Comparison of ENCODE assay signal across 29 cellular contexts in genomic region chr7:64854969-64855368, GRCh38.
"Had no signal": no experiment of that assay in that cellular context is flagged by ENCODE, and none has a peak within 500 bp of the region (broad histone marks: within the 10 kb centered on the region; RNA-seq: fewer than 3 reads in every experiment).

No MANE protein-coding gene starts in this region.

- H3K4me1 ChIP-seq: stomach, testis, thyroid gland, tibial artery, tibial nerve, transverse colon, upper lobe of left lung, upper lobe of right lung, uterus had no signal

- DNase-seq: stimulated activated CD4-positive, alpha-beta T cell treated with anti-CD3 and anti-CD28 coated beads, Interleukin-2, amount 100 ng/mL, for 48 hours; stimulated activated CD4-positive, alpha-beta T cell treated with anti-CD3 and anti-CD28 coated beads, Interleukin-4, amount 100 ng/mL, for 1 hour; stimulated activated CD4-positive, alpha-beta T cell treated with anti-CD3 and anti-CD28 coated beads, Interleukin-4, amount 100 ng/mL, for 24 hours; stimulated activated CD4-positive, alpha-beta T cell treated with anti-CD3 and anti-CD28 coated beads, Interleukin-4, amount 100 ng/mL, for 4 hours; stimulated activated CD8-positive, alpha-beta memory T cell treated with anti-CD3 and anti-CD28 coated beads, Interleukin-4, amount 100 ng/mL, for 48 hours; stimulated activated naive B cell treated with anti-CD40 and anti-IgM and Interleukin-4, amounts not matched to agents 10 μg/mL and 1 μg/mL and 100 μg/mL, for 72 hours; stimulated activated naive CD4-positive, alpha-beta T cell; stimulated activated naive CD4-positive, alpha-beta T cell treated with Interleukin-2 at 50 U/mL for 16 hours; stimulated activated naive CD8-positive, alpha-beta T cell treated with anti-CD3 and anti-CD28 coated beads, Interleukin-15, amount 100 ng/mL, for 72 hours; stimulated activated naive CD8-positive, alpha-beta T cell treated with anti-CD3 and anti-CD28 coated beads, Interleukin-15, Interleukin-2, amounts not matched to agents 100 U/mL and 50 U/mL, for 24 hours; stomach; substantia nigra; testis; thyroid gland; tibial artery; transverse colon; trophoblast cell; upper lobe of left lung; upper lobe of right lung; uterus had no signal

- H3K9me3 ChIP-seq: stomach, suprapubic skin, testis, thoracic aorta, thyroid gland, tibial artery, tibial nerve, transverse colon, upper lobe of left lung, upper lobe of right lung, uterus, vagina had no signal

- H3K4me3 ChIP-seq: stomach, suprapubic skin, testis, thoracic aorta, thyroid gland, tibial artery, tibial nerve, transverse colon, upper lobe of left lung, upper lobe of right lung, uterus, vagina had no signal

- H3K9me3 Mint-ChIP-seq: stimulated activated effector memory CD8-positive, alpha-beta T cell treated with anti-CD3 and anti-CD28 coated beads, Interleukin-12 subunit alpha, Interleukin-12 subunit beta, amount 100 ng/mL, for 72 hours; stimulated activated memory B cell treated with anti-CD40 and anti-IgM and Interleukin-4, amounts not matched to agents 10 μg/mL and 1 μg/mL and 100 μg/mL, for 72 hours; type B pancreatic cell had no signal

- H3K27ac ChIP-seq: stomach, suprapubic skin, testis, thoracic aorta, thyroid gland, tibial artery, tibial nerve, transverse colon, upper lobe of left lung, upper lobe of right lung, uterus, vagina had no signal

- ATAC-seq: stimulated activated effector memory CD8-positive, alpha-beta T cell treated with anti-CD3 and anti-CD28 coated beads, Interleukin-12 subunit alpha, Interleukin-12 subunit beta, amount 100 ng/mL, for 72 hours; stimulated activated memory B cell treated with anti-CD40 and anti-IgM and Interleukin-4, amounts not matched to agents 10 μg/mL and 1 μg/mL and 100 μg/mL, for 72 hours; stimulated activated naive B cell treated with anti-CD40 and anti-IgM and Interleukin-4, amounts not matched to agents 10 μg/mL and 1 μg/mL and 100 μg/mL, for 72 hours; stimulated activated naive CD8-positive, alpha-beta T cell treated with anti-CD3 and anti-CD28 coated beads, Interleukin-15, amount 100 ng/mL, for 72 hours; stimulated activated naive CD8-positive, alpha-beta T cell treated with anti-CD3 and anti-CD28 coated beads, Interleukin-15, Interleukin-2, amounts not matched to agents 100 U/mL and 50 U/mL, for 24 hours; upper lobe of right lung had no signal

- H3K36me3 Mint-ChIP-seq: stimulated activated effector memory CD8-positive, alpha-beta T cell treated with anti-CD3 and anti-CD28 coated beads, Interleukin-12 subunit alpha, Interleukin-12 subunit beta, amount 100 ng/mL, for 72 hours; type B pancreatic cell had no signal

- H3K27ac Mint-ChIP-seq: stimulated activated effector memory CD8-positive, alpha-beta T cell treated with anti-CD3 and anti-CD28 coated beads, Interleukin-12 subunit alpha, Interleukin-12 subunit beta, amount 100 ng/mL, for 72 hours; stimulated activated memory B cell treated with anti-CD40 and anti-IgM and Interleukin-4, amounts not matched to agents 10 μg/mL and 1 μg/mL and 100 μg/mL, for 72 hours; stimulated activated naive CD8-positive, alpha-beta T cell treated with anti-CD3 and anti-CD28 coated beads, Interleukin-15, amount 100 ng/mL, for 72 hours; stimulated activated naive CD8-positive, alpha-beta T cell treated with anti-CD3 and anti-CD28 coated beads, Interleukin-15, Interleukin-2, amounts not matched to agents 100 ng/mL and 50 ng/mL, for 24 hours; type B pancreatic cell had no signal

- H3K4me3 Mint-ChIP-seq: stimulated activated effector memory CD8-positive, alpha-beta T cell treated with anti-CD3 and anti-CD28 coated beads, Interleukin-12 subunit alpha, Interleukin-12 subunit beta, amount 100 ng/mL, for 72 hours; stimulated activated memory B cell treated with anti-CD40 and anti-IgM and Interleukin-4, amounts not matched to agents 10 μg/mL and 1 μg/mL and 100 μg/mL, for 72 hours; stimulated activated naive B cell treated with anti-CD40 and anti-IgM and Interleukin-4, amounts not matched to agents 10 μg/mL and 1 μg/mL and 100 μg/mL, for 72 hours; stimulated activated naive CD8-positive, alpha-beta T cell treated with anti-CD3 and anti-CD28 coated beads, Interleukin-15, amount 100 ng/mL, for 72 hours; stimulated activated naive CD8-positive, alpha-beta T cell treated with anti-CD3 and anti-CD28 coated beads, Interleukin-15, Interleukin-2, amounts not matched to agents 100 ng/mL and 50 ng/mL, for 24 hours; type B pancreatic cell had no signal

- H3K27me3 Mint-ChIP-seq: stimulated activated memory B cell treated with anti-CD40 and anti-IgM and Interleukin-4, amounts not matched to agents 10 μg/mL and 1 μg/mL and 100 μg/mL, for 72 hours; stimulated activated naive B cell treated with anti-CD40 and anti-IgM and Interleukin-4, amounts not matched to agents 10 μg/mL and 1 μg/mL and 100 μg/mL, for 72 hours; stimulated activated naive CD8-positive, alpha-beta T cell treated with anti-CD3 and anti-CD28 coated beads, Interleukin-15, amount 100 ng/mL, for 72 hours; stimulated activated naive CD8-positive, alpha-beta T cell treated with anti-CD3 and anti-CD28 coated beads, Interleukin-15, Interleukin-2, amounts not matched to agents 100 ng/mL and 50 ng/mL, for 24 hours; type B pancreatic cell had no signal

- H3K4me1 Mint-ChIP-seq: stimulated activated effector memory CD8-positive, alpha-beta T cell treated with anti-CD3 and anti-CD28 coated beads, Interleukin-12 subunit alpha, Interleukin-12 subunit beta, amount 100 ng/mL, for 72 hours; stimulated activated memory B cell treated with anti-CD40 and anti-IgM and Interleukin-4, amounts not matched to agents 10 μg/mL and 1 μg/mL and 100 μg/mL, for 72 hours; stimulated activated naive B cell treated with anti-CD40 and anti-IgM and Interleukin-4, amounts not matched to agents 10 μg/mL and 1 μg/mL and 100 μg/mL, for 72 hours; stimulated activated naive CD8-positive, alpha-beta T cell treated with anti-CD3 and anti-CD28 coated beads, Interleukin-15, amount 100 ng/mL, for 72 hours had no signal

- H3K36me3 ChIP-seq: stomach, suprapubic skin, thoracic aorta, thyroid gland, tibial artery, tibial nerve, transverse colon, upper lobe of left lung, upper lobe of right lung, uterus, vagina had no signal

- H3K27me3 ChIP-seq: stomach, suprapubic skin, testis, thyroid gland, tibial artery, tibial nerve, transverse colon, upper lobe of left lung, upper lobe of right lung, uterus, vagina had no signal

- FAIRE-seq: urothelium cell line had no signal
